Comparison of ENCODE assay signal across 10 cellular contexts in the genomic region with DNA sequence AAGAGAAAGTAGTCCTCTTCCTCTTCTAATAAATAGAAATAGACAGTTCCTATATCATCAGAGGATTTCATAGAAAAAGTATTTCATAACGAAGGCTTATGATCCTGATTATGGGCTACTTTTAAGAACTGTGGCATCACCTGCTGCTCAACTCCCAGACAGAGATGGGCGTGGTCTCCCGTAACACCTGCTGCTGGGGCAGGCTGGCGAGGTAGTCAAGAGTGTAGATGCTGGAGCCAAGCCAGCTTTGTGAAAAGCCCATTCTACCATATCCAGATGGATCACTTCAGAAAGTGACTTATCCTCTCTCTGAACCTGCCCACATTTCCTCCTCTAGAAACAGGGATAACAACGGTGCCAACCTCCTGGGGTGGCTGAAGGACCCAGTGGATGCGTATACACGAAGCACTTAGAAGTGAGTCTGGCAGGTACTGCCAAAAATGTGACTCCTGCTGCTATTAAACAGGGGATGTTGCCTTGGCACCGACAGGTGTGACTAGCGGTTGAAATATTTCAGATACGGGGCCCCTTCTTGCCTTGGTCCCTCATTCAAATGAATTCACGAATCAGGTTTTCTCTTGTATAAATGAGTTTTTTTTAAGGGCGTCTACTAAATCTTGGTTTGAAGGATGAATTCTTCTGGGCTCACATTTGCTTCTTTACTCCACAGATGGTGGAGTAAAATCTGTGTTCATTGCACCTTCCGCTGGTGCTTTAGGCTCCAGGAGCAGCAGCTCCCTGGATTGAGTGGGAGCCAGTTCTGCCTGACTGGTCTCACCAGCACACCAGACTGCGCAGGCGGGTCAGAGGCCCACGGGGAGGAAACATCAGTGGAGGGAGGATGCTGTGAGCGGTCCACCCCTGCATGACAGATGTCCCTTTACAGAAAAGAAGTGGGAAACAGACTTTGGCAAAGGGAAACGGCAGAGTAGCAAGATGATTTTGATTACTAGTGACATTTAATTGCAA.
DNase-seq lines count a peak whose midpoint lies in the region; ATAC-seq and FAIRE-seq lines count a peak whose summit lies in the region.
"Had no signal": no experiment of that assay in that cellular context is flagged by ENCODE, and none has a peak within 500 bp of the region (broad histone marks: within the 10 kb centered on the region; RNA-seq: fewer than 3 reads in every experiment).

No MANE protein-coding gene starts in this region.

- ATAC-seq in HG03095 (IDR thresholded peaks at IDR 0.05; ENCODE audit: unreplicated experiment), result no peak

- peak; percentile 58 for FAIRE-seq in islet of Langerhans (lab: Jason Lieb, UNC)

- H3K4me3 ChIP-seq in subcutaneous abdominal adipose tissue (ENCODE audit: low read depth in 1 of 5, low read length in 5 of 5), result no peak overlapping the region

- CTCF ChIA-PET in activated naive CD4-positive, alpha-beta T cell treated with anti-CD3 and anti-CD28 coated beads for 36 hours (lab: Charles Lee), result no interaction called here
- CTCF ChIA-PET in activated CD4-positive, alpha-beta memory T cell treated with anti-CD3 and anti-CD28 coated beads, Interleukin-2, amount 10 ng/mL, durations not matched to agents 7 days and 5 days (lab: Charles Lee), result interaction anchor here (0.6 kb wide), 1 partner anchor 46 kb away, joined by 3 read pairs; no protein-coding TSS in a partner anchor

- H3K27me3 Mint-ChIP-seq in activated naive CD4-positive, alpha-beta T cell treated with anti-CD3 and anti-CD28 coated beads for 36 hours (ENCODE audit: low read depth), result peaks cover 13% of the 10 kb centered on the region
- no peaks in the 10 kb centered on the region for H3K27me3 Mint-ChIP-seq in activated CD4-positive, alpha-beta memory T cell treated with anti-CD3 and anti-CD28 coated beads, Interleukin-2, amount 10 ng/mL, durations not matched to agents 7 days and 5 days

- H3K36me3 ChIP-seq in subcutaneous abdominal adipose tissue (ENCODE audit: control insufficient read depth in 5 of 5, insufficient read depth in 5 of 5, low read length in 5 of 5), result no peaks in the 10 kb centered on the region

- H3K36me3 Mint-ChIP-seq in activated naive CD4-positive, alpha-beta T cell treated with anti-CD3 and anti-CD28 coated beads for 36 hours (ENCODE audit: low read depth), result no peaks in the 10 kb centered on the region
- H3K36me3 Mint-ChIP-seq in activated CD4-positive, alpha-beta memory T cell treated with anti-CD3 and anti-CD28 coated beads, Interleukin-2, amount 10 ng/mL, durations not matched to agents 7 days and 5 days (ENCODE audit: low read depth), result no peaks in the 10 kb centered on the region

- intact Hi-C loops in activated naive CD4-positive, alpha-beta T cell treated with anti-CD3 and anti-CD28 coated beads for 36 hours (cut with micrococcal nuclease), result no loop called here

- no peaks in the 10 kb centered on the region for H3K4me1 Mint-ChIP-seq in activated naive CD4-positive, alpha-beta T cell treated with anti-CD3 and anti-CD28 coated beads for 36 hours (ENCODE audit: low read depth)
- no peaks in the 10 kb centered on the region for H3K4me1 Mint-ChIP-seq in activated CD4-positive, alpha-beta memory T cell treated with anti-CD3 and anti-CD28 coated beads, Interleukin-2, amount 10 ng/mL, durations not matched to agents 7 days and 5 days

- no peak overlapping the region for H3K4me3 Mint-ChIP-seq in activated naive CD4-positive, alpha-beta T cell treated with anti-CD3 and anti-CD28 coated beads for 36 hours
- no peak overlapping the region for H3K4me3 Mint-ChIP-seq in activated CD4-positive, alpha-beta memory T cell treated with anti-CD3 and anti-CD28 coated beads, Interleukin-2, amount 10 ng/mL, durations not matched to agents 7 days and 5 days

- peaks cover 0 to 14% (median 2%) of the 10 kb centered on the region in 5 donors for H3K4me1 ChIP-seq in subcutaneous abdominal adipose tissue (ENCODE audit: control insufficient read depth in 5 of 5, insufficient read depth in 5 of 5, low read length in 5 of 5)

- H3K9me3 ChIP-seq in subcutaneous abdominal adipose tissue (ENCODE audit: control insufficient read depth in 5 of 5, low read length in 5 of 5), result peaks cover 0 to 3% (median 0%) of the 10 kb centered on the region in 5 donors

- POLR2A ChIA-PET in activated CD4-positive, alpha-beta memory T cell treated with anti-CD3 and anti-CD28 coated beads, Interleukin-2, amount 10 ng/mL, durations not matched to agents 7 days and 5 days (lab: Charles Lee), result no interaction called here

- no peak overlapping the region for H3K27ac Mint-ChIP-seq in activated naive CD4-positive, alpha-beta T cell treated with anti-CD3 and anti-CD28 coated beads for 36 hours
- H3K27ac Mint-ChIP-seq in activated CD4-positive, alpha-beta memory T cell treated with anti-CD3 and anti-CD28 coated beads, Interleukin-2, amount 10 ng/mL, durations not matched to agents 7 days and 5 days, result no peak overlapping the region

- no peaks in the 10 kb centered on the region for H3K9me3 Mint-ChIP-seq in activated naive CD4-positive, alpha-beta T cell treated with anti-CD3 and anti-CD28 coated beads for 36 hours
- H3K9me3 Mint-ChIP-seq in activated CD4-positive, alpha-beta memory T cell treated with anti-CD3 and anti-CD28 coated beads, Interleukin-2, amount 10 ng/mL, durations not matched to agents 7 days and 5 days, result no peaks in the 10 kb centered on the region

- peak overlapping the region; percentile 6 for H3K27ac ChIP-seq in subcutaneous abdominal adipose tissue (ENCODE audit: low read depth, low read length)

- DNase-seq in NCI-H187 treated with DMSO at 0.1 percent for 48 hours (lab: John Stamatoyannopoulos, UW), result peak; percentile 88
- DNase-seq in NCI-H774 (lab: John Stamatoyannopoulos, UW), result peak; percentile 66
- DNase-seq in NCI-H146 treated with DMSO at 0.1 percent for 48 hours (lab: John Stamatoyannopoulos, UW; ENCODE audit: unreplicated experiment), result no peak
- no peak for DNase-seq in activated naive CD4-positive, alpha-beta T cell treated with anti-CD3 and anti-CD28 coated beads for 36 hours
- DNase-seq in activated CD4-positive, alpha-beta memory T cell treated with anti-CD3 and anti-CD28 coated beads, Interleukin-2, amount 10 ng/mL, durations not matched to agents 7 days and 5 days, result no peak
- DNase-seq: activated CD8-positive, alpha-beta memory T cell treated with anti-CD3 and anti-CD28 coated beads, Interleukin-2, amount 50 U/mL, for 4 hours; effector CD4-positive, alpha-beta T cell had no signal

- no peak overlapping the region for H3K9ac ChIP-seq in subcutaneous abdominal adipose tissue (ENCODE audit: low read length in 5 of 5)

- H3K27me3 ChIP-seq in subcutaneous abdominal adipose tissue (ENCODE audit: control insufficient read depth in 5 of 5, insufficient read depth in 4 of 5, low read length in 5 of 5), result peaks cover 0 to 3% (median 0%) of the 10 kb centered on the region in 5 donors

Comparison
In these comparisons a context has a peak if more than half of its experiments do, and no peak if none do; other contexts are left out.
1. DNase-seq: peak in NCI-H187 treated with DMSO at 0.1 percent for 48 hours (single experiment) and NCI-H774 (single experiment); none in NCI-H146 treated with DMSO at 0.1 percent for 48 hours (single experiment), activated naive CD4-positive, alpha-beta T cell treated with anti-CD3 and anti-CD28 coated beads for 36 hours (single experiment) and activated CD4-positive, alpha-beta memory T cell treated with anti-CD3 and anti-CD28 coated beads, Interleukin-2, amount 10 ng/mL, durations not matched to agents 7 days and 5 days (single experiment).